In the genomic region with DNA sequence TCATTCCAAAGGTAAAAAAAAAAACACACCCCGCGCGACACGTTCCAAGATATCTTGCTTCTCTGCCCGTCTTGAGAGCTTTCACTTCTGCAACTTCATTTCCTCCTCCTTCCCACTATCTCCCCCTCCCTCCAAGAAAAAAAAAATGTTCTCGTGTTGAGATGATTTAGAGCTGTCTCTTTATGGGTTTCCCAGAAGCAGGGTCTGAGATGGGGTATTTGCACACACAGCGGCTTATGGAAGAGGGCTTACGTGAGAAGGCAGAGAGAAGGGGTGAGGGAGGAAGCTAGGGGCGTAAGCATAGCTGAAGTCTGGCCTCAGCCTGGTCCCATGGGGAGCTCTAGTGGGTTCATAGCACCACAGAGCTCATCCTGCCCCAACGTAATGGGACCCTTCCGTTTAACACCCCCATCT, we compare ENCODE assay signal across 10 cellular contexts. TPM values are rescaled to one million over a fixed set of nuclear protein-coding genes. Genes with fewer than 3 reads are reported as not detected.
A peak's percentile ranks its signal among the peaks of the same experiment; 100 is the strongest.
DNase-seq lines count a peak whose midpoint lies in the region; ATAC-seq and FAIRE-seq lines count a peak whose summit lies in the region.
"Had no signal": no experiment of that assay in that cellular context is flagged by ENCODE, and none has a peak within 500 bp of the region (broad histone marks: within the 10 kb centered on the region; RNA-seq: fewer than 3 reads in every experiment).

No MANE protein-coding gene starts in this region.

- H3K27me3 Mint-ChIP-seq in activated naive CD8-positive, alpha-beta T cell treated with anti-CD3 and anti-CD28 coated beads, Interleukin-2, amount 50 U/mL, for 24 hours = no peaks in the 10 kb centered on the region

- peaks cover 19% of the 10 kb centered on the region for H3K4me1 Mint-ChIP-seq in activated naive CD8-positive, alpha-beta T cell treated with anti-CD3 and anti-CD28 coated beads, Interleukin-2, amount 50 U/mL, for 24 hours

- DNase-seq in activated CD4-positive, CD25-positive, alpha-beta regulatory T cell treated with anti-CD3 and anti-CD28 coated beads, Interleukin-2, amount 50 U/mL, for 72 hours = no peak
- DNase-seq in NAMALWA (ENCODE audit: low spot score) (peak; percentile 45), frontal cortex (ENCODE audit: low spot score in 2 of 2) (no peak), NCI-H2029 (lab: John Stamatoyannopoulos, UW) (no peak)
- peak; percentile 24 for DNase-seq in activated naive CD8-positive, alpha-beta T cell treated with anti-CD3 and anti-CD28 coated beads, Interleukin-2, amount 50 U/mL, for 24 hours
- peak; percentile 6 for DNase-seq in stimulated activated CD8-positive, alpha-beta memory T cell treated with anti-CD3 and anti-CD28 coated beads, Interleukin-12 subunit alpha, Interleukin-12 subunit beta, amount 100 ng/mL, for 4 hours (ENCODE audit: low read depth)
- DNase-seq: NCI-H446 treated with DMSO at 0.1 percent for 48 hours had no signal

- H3K4me3 Mint-ChIP-seq in activated naive CD8-positive, alpha-beta T cell treated with anti-CD3 and anti-CD28 coated beads, Interleukin-2, amount 50 U/mL, for 24 hours = peak overlapping the region; percentile 74

- FAIRE-seq in frontal cortex (lab: Jason Lieb, UNC) = no peak
- FAIRE-seq: A549 had no signal

- no peaks in the 10 kb centered on the region for H3K9me3 Mint-ChIP-seq in activated naive CD8-positive, alpha-beta T cell treated with anti-CD3 and anti-CD28 coated beads, Interleukin-2, amount 50 U/mL, for 24 hours

- peak overlapping the region; percentile 91 for H3K27ac Mint-ChIP-seq in activated naive CD8-positive, alpha-beta T cell treated with anti-CD3 and anti-CD28 coated beads, Interleukin-2, amount 50 U/mL, for 24 hours

- H3K36me3 Mint-ChIP-seq in activated naive CD8-positive, alpha-beta T cell treated with anti-CD3 and anti-CD28 coated beads, Interleukin-2, amount 50 U/mL, for 24 hours (ENCODE audit: low read depth) = peaks cover 17% of the 10 kb centered on the region

- peak; percentile 49 to 66 for ATAC-seq in activated CD4-positive, CD25-positive, alpha-beta regulatory T cell treated with anti-CD3 and anti-CD28 coated beads, Interleukin-2, amount 50 U/mL, for 24 hours
- peak; percentile 42 for ATAC-seq in activated naive CD8-positive, alpha-beta T cell treated with anti-CD3 and anti-CD28 coated beads, Interleukin-2, amount 50 U/mL, for 24 hours
- no peak for ATAC-seq in HG03139 (IDR thresholded peaks at IDR 0.05; ENCODE audit: unreplicated experiment)

RNA-seq across cellular contexts. Expression of gene USE1, which starts 31.3 kb away (rescaled TPM):
- total RNA-seq in frontal cortex = 15.1 TPM

RNA-seq across cellular contexts. Expression of gene OCEL1, which starts 42.2 kb away (rescaled TPM):
- total RNA-seq in frontal cortex = 0.82 TPM

Comparison
In these comparisons a context has a peak if more than half of its experiments do, and no peak if none do; other contexts are left out.
1. DNase-seq: peak in NAMALWA (single experiment), activated naive CD8-positive, alpha-beta T cell treated with anti-CD3 and anti-CD28 coated beads, Interleukin-2, amount 50 U/mL, for 24 hours (single experiment) and stimulated activated CD8-positive, alpha-beta memory T cell treated with anti-CD3 and anti-CD28 coated beads, Interleukin-12 subunit alpha, Interleukin-12 subunit beta, amount 100 ng/mL, for 4 hours (single experiment); none in activated CD4-positive, CD25-positive, alpha-beta regulatory T cell treated with anti-CD3 and anti-CD28 coated beads, Interleukin-2, amount 50 U/mL, for 72 hours (single experiment), frontal cortex (0 of 2) and NCI-H2029 (single experiment).